In genomic region chr15:78018968-78019644, GRCh38 we compare ENCODE assay signal across 8 cellular contexts. TPM values are rescaled to one million over a fixed set of nuclear protein-coding genes. Genes with fewer than 3 reads are reported as not detected.
A peak's percentile ranks its signal among the peaks of the same experiment; 100 is the strongest.
DNase-seq lines count a peak whose midpoint lies in the region; ATAC-seq and TF ChIP-seq lines count a peak whose summit lies in the region.

No MANE protein-coding gene starts in this region.

- ATAC-seq in upper lobe of right lung (peak; percentile 80), GM23338 (no peak)

- H2AFZ ChIP-seq in mammary epithelial cell (ENCODE audit: low read depth, low read length), result no peak overlapping the region
- no peak overlapping the region for H2AFZ ChIP-seq in GM23338

- H3K9me3 ChIP-seq in mammary epithelial cell (replicated peaks; ENCODE audit: insufficient read depth, low read length) (no peaks in the 10 kb centered on the region), upper lobe of right lung (no peaks in the 10 kb centered on the region)

- POLR2A ChIA-PET in MCF 10A (lab: Yijun Ruan, JAX), result interaction anchor here (0.8 to 1.3 kb wide), 2 partner anchors 10 to 26 kb away, joined by 3 to 4 read pairs; no protein-coding TSS in a partner anchor

- H3K4me2 ChIP-seq in mammary epithelial cell (ENCODE audit: insufficient read depth, low read depth, low read length), result no peak overlapping the region
- no peak overlapping the region for H3K4me2 ChIP-seq in GM23338

- intact Hi-C loops in MCF 10A (cut with micrococcal nuclease) (no loop called here), mammary epithelial cell (cut with micrococcal nuclease) (no loop called here), upper lobe of right lung (cut with DNase I) (no loop called here)

- no peaks in the 10 kb centered on the region for H3K79me2 ChIP-seq in mammary epithelial cell (ENCODE audit: insufficient read depth, low read length)
- no peaks in the 10 kb centered on the region for H3K79me2 ChIP-seq in GM23338 (replicated peaks; ENCODE audit: insufficient read depth)

- TF ChIP-seq CTCF in MCF 10A (IDR thresholded peaks at IDR 0.05; ENCODE audit: unreplicated experiment), result no peak
- no peak for TF ChIP-seq CTCF in mammary epithelial cell (conservative IDR thresholded peaks at IDR 0.05 in 1 of 2, IDR thresholded peaks at IDR 0.05 in 1 of 2; ENCODE audit: extremely low read depth in 1 of 2, insufficient read depth in 1 of 2, low read depth in 1 of 2, low read length in 2 of 2)
- no peak for TF ChIP-seq CTCF in upper lobe of right lung (IDR thresholded peaks at IDR 0.05)
- no peak for TF ChIP-seq CTCF in GM23338 (conservative IDR thresholded peaks at IDR 0.05; ENCODE audit: low read depth in 2 of 2)

- no TSS peak for BruUV-seq in MCF 10A (replicated peaks; lab: Mats Ljungman, UMichigan)
- BruUV-seq in mammary epithelial cell (replicated peaks; lab: Mats Ljungman, UMichigan), result no TSS peak

- H3K4me1 ChIP-seq in mammary epithelial cell (ENCODE audit: insufficient read depth, low read length) (no peaks in the 10 kb centered on the region), upper lobe of right lung (peaks cover 39% of the 10 kb centered on the region), GM23338 (ENCODE audit: insufficient read depth) (no peaks in the 10 kb centered on the region)

- H3K27ac ChIP-seq in mammary epithelial cell (ENCODE audit: insufficient read depth, low read depth, low read length), result no peak overlapping the region
- H3K27ac ChIP-seq in epithelial cell of prostate, result peak overlapping the region; percentile 25
- peak overlapping the region; percentile 70 for H3K27ac ChIP-seq in upper lobe of right lung
- no peak overlapping the region for H3K27ac ChIP-seq in GM23338 (ENCODE audit: low read depth)

- CTCF ChIA-PET in MCF 10A (lab: Yijun Ruan, JAX), result interaction anchor here (0.6 to 1.2 kb wide), 2 partner anchors 32 to 60 kb away, joined by 4 to 5 read pairs; no protein-coding TSS in a partner anchor
- CTCF ChIA-PET in mammary epithelial cell (lab: Charles Lee; ENCODE audit: low non-redundant PET), result no interaction called here

- H3K4me3 Mint-ChIP-seq in MCF 10A (ENCODE audit: unreplicated experiment) (no peak overlapping the region), GM23338 (no peak overlapping the region)

- no peak for DNase-seq in MCF 10A (ENCODE audit: unreplicated experiment)
- no peak for DNase-seq in mammary epithelial cell
- peak; percentile 35 to 79 for DNase-seq in NOMO-1 (lab: John Stamatoyannopoulos, UW; ENCODE audit: unreplicated experiment in 2 of 2)
- no peak for DNase-seq in epithelial cell of prostate (ENCODE audit: low read depth, low spot score)
- no peak for DNase-seq in upper lobe of right lung
- no peak for DNase-seq in COLO829 (ENCODE audit: low spot score)
- no peak for DNase-seq in amniotic stem cell (lab: John Stamatoyannopoulos, UW)
- DNase-seq in GM23338 (ENCODE audit: low spot score), result no peak

- H3K27ac Mint-ChIP-seq in MCF 10A (ENCODE audit: low read depth, unreplicated experiment), result peak overlapping the region; percentile 47
- no peak overlapping the region for H3K27ac Mint-ChIP-seq in GM23338

- no peaks in the 10 kb centered on the region for H3F3A ChIP-seq in GM23338 (replicated peaks; ENCODE audit: low read depth)

- H3K36me3 Mint-ChIP-seq in MCF 10A (ENCODE audit: insufficient read depth, unreplicated experiment) (peaks cover 46% of the 10 kb centered on the region), GM23338 (ENCODE audit: low read depth) (peaks cover 13% of the 10 kb centered on the region; the same call in 1 of the 3 replicates)

- WGBS in mammary epithelial cell (ENCODE audit: low coverage, missing lambda C conversion rate), result 89% methylated on average over 11 of the region's 11 CpGs

- H4K20me1 ChIP-seq in mammary epithelial cell (ENCODE audit: insufficient read depth, low read length), result no peaks in the 10 kb centered on the region
- no peaks in the 10 kb centered on the region for H4K20me1 ChIP-seq in GM23338 (replicated peaks; ENCODE audit: insufficient read depth)

- H3K4me1 Mint-ChIP-seq in MCF 10A (ENCODE audit: insufficient read depth, unreplicated experiment), result peaks cover 6% of the 10 kb centered on the region
- no peaks in the 10 kb centered on the region for H3K4me1 Mint-ChIP-seq in GM23338

- no peaks in the 10 kb centered on the region for H3K9me3 Mint-ChIP-seq in MCF 10A (ENCODE audit: unreplicated experiment)
- H3K9me3 Mint-ChIP-seq in GM23338, result no peaks in the 10 kb centered on the region

- no peaks in the 10 kb centered on the region for H3K27me3 ChIP-seq in mammary epithelial cell (ENCODE audit: insufficient read depth, low read length)
- no peaks in the 10 kb centered on the region for H3K27me3 ChIP-seq in upper lobe of right lung
- no peaks in the 10 kb centered on the region for H3K27me3 ChIP-seq in GM23338 (ENCODE audit: insufficient read depth)

- H3K9me2 ChIP-seq in GM23338 (ENCODE audit: insufficient read depth), result no peaks in the 10 kb centered on the region

- H3K27me3 Mint-ChIP-seq in MCF 10A (ENCODE audit: insufficient read depth, unreplicated experiment) (no peaks in the 10 kb centered on the region), GM23338 (ENCODE audit: insufficient read depth, low read depth, poor library complexity) (peaks cover 5% of the 10 kb centered on the region)

- H3K4me3 ChIP-seq in mammary epithelial cell (replicated peaks in 1 of 3; ENCODE audit: insufficient read depth in 1 of 3, low read depth in 2 of 3, low read length in 3 of 3), result no peak overlapping the region
- H3K4me3 ChIP-seq in upper lobe of right lung, result no peak overlapping the region
- no peak overlapping the region for H3K4me3 ChIP-seq in GM23338

- H3K36me3 ChIP-seq in mammary epithelial cell (ENCODE audit: insufficient read depth, low read length) (peaks cover 3% of the 10 kb centered on the region), upper lobe of right lung (peaks cover 79% of the 10 kb centered on the region), GM23338 (ENCODE audit: insufficient read depth) (0 out of 2 replicates have a peak, but pooled peaks cover 3% of the 10 kb centered on the region)

- no peak overlapping the region for H3K9ac ChIP-seq in mammary epithelial cell (ENCODE audit: insufficient read depth, low read length)

- dilution Hi-C loops in mammary epithelial cell (cut with HindIII; ENCODE audit: low sequenced_read_pairs), result no loop called here

- in situ Hi-C loops in mammary epithelial cell (cut with MboI; ENCODE audit: low sequenced_read_pairs in 2 of 2), result no loop called here

TF ChIP-seq in GM23338, 12 proteins besides CTCF, POLR2A, EP300 and RAD21 (continues in another document):
- TF ChIP-seq ZNF331 (CRISPR knock-in tag; IDR thresholded peaks at IDR 0.05; ENCODE audit: low read depth) (no peak), EZH2 (IDR thresholded peaks at IDR 0.05; ENCODE audit: low read depth, unreplicated experiment) (no peak), ZNF114 (CRISPR knock-in tag; IDR thresholded peaks at IDR 0.05) (no peak)

RNA-seq across cellular contexts. Expression of gene TBC1D2B, which starts 58.4 kb away (rescaled TPM):
- total RNA-seq in MCF 10A (2022) (21.2 and 21.6 TPM in 2 replicates), mammary epithelial cell (10 to 100 TPM; 15.7 to 24.0 TPM), upper lobe of right lung (88.7 TPM)
- polyA plus RNA-seq in mammary epithelial cell (11.8 TPM), GM23338 (2016; fragmentation: Nextera tagmentation; extraction: Ambion mirVana) (3.6 and 5.2 TPM in 2 replicates)
- polyA minus RNA-seq in mammary epithelial cell, result 10.3 TPM
- 17.0 and 17.8 TPM in 2 replicates for total RNA-seq in GM23338 (2014; rRNA removed; shearing (Covaris generic))

Comparison
In these comparisons a context has a peak if more than half of its experiments do, and no peak if none do; other contexts are left out.
1. DNase-seq: peak in NOMO-1 (2 of 2); none in MCF 10A (single experiment), mammary epithelial cell (single experiment), epithelial cell of prostate (single experiment), upper lobe of right lung (single experiment), COLO829 (single experiment), amniotic stem cell (single experiment) and GM23338 (single experiment).
2. H3K27ac ChIP-seq: peak in epithelial cell of prostate (single experiment) and upper lobe of right lung (single experiment); none in mammary epithelial cell (single experiment) and GM23338 (single experiment).